16 cellular contexts compared by ENCODE assay signal in genomic region chr12:46461459-46461858, GRCh38.
DNase-seq lines count a peak whose midpoint lies in the region; ATAC-seq and TF ChIP-seq lines count a peak whose summit lies in the region.
"Had no signal": no experiment of that assay in that cellular context is flagged by ENCODE, and none has a peak within 500 bp of the region (broad histone marks: within the 10 kb centered on the region; RNA-seq: fewer than 3 reads in every experiment).

No MANE protein-coding gene starts in this region.

- CTCF ChIA-PET in activated naive CD4-positive, alpha-beta T cell treated with anti-CD3 and anti-CD28 coated beads for 36 hours (lab: Charles Lee): no interaction called here

- H3K27me3 Mint-ChIP-seq in activated naive CD4-positive, alpha-beta T cell treated with anti-CD3 and anti-CD28 coated beads, Interleukin-2, amount 50 U/mL, for 24 hours: no peaks in the 10 kb centered on the region
- no peaks in the 10 kb centered on the region for H3K27me3 Mint-ChIP-seq in activated naive CD4-positive, alpha-beta T cell treated with anti-CD3 and anti-CD28 coated beads for 36 hours (ENCODE audit: low read depth)
- peaks cover 0 to 7% (median 1%) of the 10 kb centered on the region in 3 donors for H3K27me3 Mint-ChIP-seq in immature natural killer cell (ENCODE audit: low read depth in 3 of 3)
- H3K27me3 Mint-ChIP-seq: IgD-negative memory B cell; stimulated activated naive CD8-positive, alpha-beta T cell treated with anti-CD3 and anti-CD28 coated beads, Interleukin-15, Interleukin-2, amounts not matched to agents 100 ng/mL and 50 ng/mL, for 24 hours had no signal

- H3K4me1 Mint-ChIP-seq in activated naive CD4-positive, alpha-beta T cell treated with anti-CD3 and anti-CD28 coated beads, Interleukin-2, amount 50 U/mL, for 24 hours: peaks cover 44% of the 10 kb centered on the region
- H3K4me1 Mint-ChIP-seq in activated naive CD4-positive, alpha-beta T cell treated with anti-CD3 and anti-CD28 coated beads for 36 hours (ENCODE audit: low read depth): peaks cover 50% of the 10 kb centered on the region
- peaks cover 50 to 55% of the 10 kb centered on the region in 2 donors for H3K4me1 Mint-ChIP-seq in immature natural killer cell

- H3K27me3 ChIP-seq in prostate gland (replicated peaks; ENCODE audit: insufficient read depth): no peaks in the 10 kb centered on the region

- WGBS in prostate gland: 38% methylated on average over 5 of the region's 5 CpGs

- no peak overlapping the region for H3K4me3 ChIP-seq in prostate gland
- H3K4me3 ChIP-seq: skin epidermis had no signal

- DNase-seq in activated naive CD4-positive, alpha-beta T cell treated with anti-CD3 and anti-CD28 coated beads for 36 hours: no peak
- no peak for DNase-seq in immature natural killer cell
- no peak for DNase-seq in prostate gland (ENCODE audit: low spot score)
- no peak for DNase-seq in NCI-H510A treated with DMSO at 0.1 percent for 48 hours (lab: John Stamatoyannopoulos, UW)
- DNase-seq in NCI-H1105 treated with DMSO at 0.1 percent for 48 hours (lab: John Stamatoyannopoulos, UW): no peak
- no peak for DNase-seq in GDM1 (lab: John Stamatoyannopoulos, UW)
- DNase-seq: HCEC 1CT, hippocampal formation, left colon, NCI-H1105 had no signal

- TF ChIP-seq POLR2A in prostate gland (IDR thresholded peaks at IDR 0.05): no peak

- H3K36me3 Mint-ChIP-seq in activated naive CD4-positive, alpha-beta T cell treated with anti-CD3 and anti-CD28 coated beads, Interleukin-2, amount 50 U/mL, for 24 hours: peaks cover 3% of the 10 kb centered on the region
- no peaks in the 10 kb centered on the region for H3K36me3 Mint-ChIP-seq in activated naive CD4-positive, alpha-beta T cell treated with anti-CD3 and anti-CD28 coated beads for 36 hours (ENCODE audit: low read depth)
- no peaks in the 10 kb centered on the region for H3K36me3 Mint-ChIP-seq in immature natural killer cell
- H3K36me3 Mint-ChIP-seq: CD4-positive, CD25-positive, alpha-beta regulatory T cell had no signal

- intact Hi-C loops in activated naive CD4-positive, alpha-beta T cell treated with anti-CD3 and anti-CD28 coated beads for 36 hours (cut with micrococcal nuclease): loop anchor here (2.0 kb wide), 1 partner anchor 251 kb away; no protein-coding TSS in a partner anchor
- intact Hi-C loops in prostate gland (cut with DNase I): no loop called here

- H3K27ac ChIP-seq in prostate gland: peak overlapping the region; percentile 9 to 26

- H3K36me3 ChIP-seq in prostate gland: no peaks in the 10 kb centered on the region

- TF ChIP-seq CTCF in prostate gland (IDR thresholded peaks at IDR 0.05): no peak

- no peaks in the 10 kb centered on the region for H3K9me3 ChIP-seq in prostate gland

- no peaks in the 10 kb centered on the region for H3K9me3 Mint-ChIP-seq in activated naive CD4-positive, alpha-beta T cell treated with anti-CD3 and anti-CD28 coated beads, Interleukin-2, amount 50 U/mL, for 24 hours
- no peaks in the 10 kb centered on the region for H3K9me3 Mint-ChIP-seq in activated naive CD4-positive, alpha-beta T cell treated with anti-CD3 and anti-CD28 coated beads for 36 hours
- H3K9me3 Mint-ChIP-seq in immature natural killer cell: no peaks in the 10 kb centered on the region
- H3K9me3 Mint-ChIP-seq: IgD-negative memory B cell; stimulated activated naive CD8-positive, alpha-beta T cell treated with anti-CD3 and anti-CD28 coated beads, Interleukin-15, Interleukin-2, amounts not matched to agents 100 ng/mL and 50 ng/mL, for 24 hours had no signal

- no peak overlapping the region for H3K4me3 Mint-ChIP-seq in activated naive CD4-positive, alpha-beta T cell treated with anti-CD3 and anti-CD28 coated beads, Interleukin-2, amount 50 U/mL, for 24 hours
- no peak overlapping the region for H3K4me3 Mint-ChIP-seq in activated naive CD4-positive, alpha-beta T cell treated with anti-CD3 and anti-CD28 coated beads for 36 hours
- H3K4me3 Mint-ChIP-seq in immature natural killer cell: no peak overlapping the region

- H3K27ac Mint-ChIP-seq in activated naive CD4-positive, alpha-beta T cell treated with anti-CD3 and anti-CD28 coated beads, Interleukin-2, amount 50 U/mL, for 24 hours: peak overlapping the region; percentile 6
- no peak overlapping the region for H3K27ac Mint-ChIP-seq in activated naive CD4-positive, alpha-beta T cell treated with anti-CD3 and anti-CD28 coated beads for 36 hours
- peak overlapping the region in 5 of 6 donors; percentile 4 to 96 (median 54) for H3K27ac Mint-ChIP-seq in immature natural killer cell

- ATAC-seq in GM18868 (IDR thresholded peaks at IDR 0.05; ENCODE audit: unreplicated experiment): no peak
- ATAC-seq: left colon had no signal

- no peaks in the 10 kb centered on the region for H3K4me1 ChIP-seq in prostate gland (replicated peaks)
